Comparison of ENCODE assay signal across 8 cellular contexts in the genomic region with DNA sequence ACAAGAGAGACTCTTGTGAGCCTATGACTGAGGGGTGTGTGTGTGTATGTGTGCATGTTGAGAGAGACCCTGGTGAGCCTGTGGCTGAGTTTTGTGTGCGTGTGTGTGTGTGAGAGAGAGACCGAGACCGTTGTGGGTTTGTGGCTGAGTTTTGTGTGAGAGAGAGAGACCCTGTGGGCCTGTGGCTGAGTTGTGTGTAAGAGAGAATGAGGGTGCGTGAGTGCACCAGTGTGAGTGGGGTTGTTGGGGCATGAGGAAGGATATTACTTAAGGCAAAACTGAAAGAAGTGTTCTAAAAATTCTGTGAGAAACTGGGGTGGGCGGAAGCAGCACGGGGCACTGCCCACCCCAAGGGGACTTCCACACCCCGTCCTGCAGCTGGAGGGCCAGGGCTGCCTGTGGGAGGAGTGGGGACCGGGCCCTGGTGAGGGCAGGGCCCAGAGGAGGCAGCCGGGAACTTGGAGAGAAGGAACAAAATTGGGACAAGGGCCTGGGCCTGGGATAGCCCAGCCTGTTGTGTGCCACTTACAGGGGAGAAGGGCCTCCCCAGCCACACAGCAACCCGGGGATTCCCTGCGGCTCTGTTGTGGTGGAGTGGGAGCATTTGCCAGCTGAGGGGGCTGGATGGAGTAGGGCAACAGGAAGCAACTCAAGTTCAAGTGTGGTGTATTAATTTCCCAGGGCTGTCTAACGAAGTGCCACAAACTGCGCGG. TPM values are rescaled to one million over a fixed set of nuclear protein-coding genes. Genes with fewer than 3 reads are reported as not detected.
DNase-seq lines count a peak whose midpoint lies in the region; ATAC-seq and TF ChIP-seq lines count a peak whose summit lies in the region.

No MANE protein-coding gene starts in this region.

- H3K27ac Mint-ChIP-seq in CD4-positive, alpha-beta T cell: peak overlapping the region; percentile 92

- no peaks in the 10 kb centered on the region for H3K9me3 Mint-ChIP-seq in CD4-positive, alpha-beta T cell

- H3K27me3 Mint-ChIP-seq in CD4-positive, alpha-beta T cell: no peaks in the 10 kb centered on the region

- H3K27ac ChIP-seq in CD4-positive, alpha-beta T cell (ENCODE audit: low read depth, low read length): peak overlapping the region; percentile 92
- H3K27ac ChIP-seq in HUES64 (ENCODE audit: low read depth, low read length): peak overlapping the region; percentile 55; the same call in 1 of the 2 replicates

- intact Hi-C loops in CD4-positive, alpha-beta T cell (cut with DNase I, micrococcal nuclease): loop anchor here (1.0 to 5.0 kb wide), 4 partner anchors 9 to 84 kb away; no protein-coding TSS in a partner anchor

- WGBS in HUES64: 82% methylated on average over 14 of the region's 14 CpGs

- peaks cover 57% of the 10 kb centered on the region for H3K36me3 Mint-ChIP-seq in CD4-positive, alpha-beta T cell (ENCODE audit: low read depth)

- H3K9me3 ChIP-seq in CD4-positive, alpha-beta T cell (ENCODE audit: control insufficient read depth, low read length): no peaks in the 10 kb centered on the region
- H3K9me3 ChIP-seq in HUES64 (ENCODE audit: insufficient read depth, low read depth, low read length): no peaks in the 10 kb centered on the region

- H3K4me1 ChIP-seq in HUES64 (ENCODE audit: insufficient read depth, low read length): peaks cover 48% of the 10 kb centered on the region

- no peak for TF ChIP-seq CTCF in CD4-positive, alpha-beta T cell (IDR thresholded peaks at IDR 0.05)
- TF ChIP-seq CTCF in fibroblast of the aortic adventitia (IDR thresholded peaks at IDR 0.05; ENCODE audit: insufficient read depth, low read length): no peak

- ATAC-seq in CD4-positive, alpha-beta T cell (ENCODE audit: poor library complexity): peak; percentile 65
- peak; percentile 42 for ATAC-seq in GM21367 (IDR thresholded peaks at IDR 0.05; ENCODE audit: unreplicated experiment)

- peak in 9 of 10 experiments; percentile 50 to 77 (median 62) for DNase-seq in CD4-positive, alpha-beta T cell
- peak; percentile 50 for DNase-seq in activated CD8-positive, alpha-beta memory T cell treated with anti-CD3 and anti-CD28 coated beads, Interleukin-2, amount 50 U/mL, for 1 hour (ENCODE audit: extremely low read depth)
- peak; percentile 47 for DNase-seq in fibroblast of the aortic adventitia (ENCODE audit: low read depth)
- peak in 3 of 4 experiments; percentile 52 to 65 (median 63) for DNase-seq in stimulated activated CD4-positive, alpha-beta T cell treated with anti-CD3 and anti-CD28 coated beads, Interleukin-1b, Interleukin-23, amount 100 ng/mL, for 24 hours (ENCODE audit: low read depth in 4 of 4, low spot score in 1 of 4)
- no peak for DNase-seq in NCI-H1105 (lab: John Stamatoyannopoulos, UW)
- no peak for DNase-seq in midbrain (lab: John Stamatoyannopoulos, UW)

- POLR2A ChIA-PET in CD4-positive, alpha-beta T cell (lab: Charles Lee): interaction anchor here (0.8 to 15.7 kb wide), 14 partner anchors 9 to 117 kb away, joined by 3 to 434 read pairs (median 4); partner anchors contain the start of gene TMEM131L

- H3K27me3 ChIP-seq in CD4-positive, alpha-beta T cell (ENCODE audit: control insufficient read depth, insufficient read depth, low read length): no peaks in the 10 kb centered on the region
- no peaks in the 10 kb centered on the region for H3K27me3 ChIP-seq in HUES64 (ENCODE audit: insufficient read depth, low read length)

- H3K4me3 ChIP-seq in HUES64 (ENCODE audit: low read length): no peak overlapping the region
- H3K4me3 ChIP-seq in fibroblast of the aortic adventitia (ENCODE audit: low read depth, low read length): no peak overlapping the region

- peak overlapping the region; percentile 38 for H3K9ac ChIP-seq in HUES64 (ENCODE audit: low read depth, low read length)

- H3K4me1 Mint-ChIP-seq in CD4-positive, alpha-beta T cell (ENCODE audit: low read depth): peaks cover 83% of the 10 kb centered on the region

- H3K4me3 Mint-ChIP-seq in CD4-positive, alpha-beta T cell: peak overlapping the region; percentile 88

- CTCF ChIA-PET in CD4-positive, alpha-beta T cell (lab: Charles Lee): interaction anchor here (1.0 to 1.6 kb wide), 3 partner anchors 11 to 55 kb away, joined by 4 to 6 read pairs (median 4); no protein-coding TSS in a partner anchor

- no peaks in the 10 kb centered on the region for H3K36me3 ChIP-seq in HUES64 (ENCODE audit: insufficient read depth, low read length)

RNA-seq across cellular contexts. Expression of gene TMEM131L, which starts 22.0 kb away (rescaled TPM):
- 100 to 1,000 TPM; 101 to 106 TPM for total RNA-seq in CD4-positive, alpha-beta T cell
- 18.4 TPM for polyA plus RNA-seq in HUES64 (2013, experiment 1 of 2)
- polyA plus RNA-seq in HUES64 (2013, experiment 2 of 2): 17.6 TPM
- 8.7 and 10.8 TPM in 2 replicates for total RNA-seq in fibroblast of the aortic adventitia (ENCODE audit: low replicate concordance)

Comparison
In these comparisons a context has a peak if more than half of its experiments do, and no peak if none do; other contexts are left out.
1. DNase-seq: peak in CD4-positive, alpha-beta T cell (9 of 10), activated CD8-positive, alpha-beta memory T cell treated with anti-CD3 and anti-CD28 coated beads, Interleukin-2, amount 50 U/mL, for 1 hour (single experiment), fibroblast of the aortic adventitia (single experiment) and stimulated activated CD4-positive, alpha-beta T cell treated with anti-CD3 and anti-CD28 coated beads, Interleukin-1b, Interleukin-23, amount 100 ng/mL, for 24 hours (3 of 4); none in NCI-H1105 (single experiment) and midbrain (single experiment).